In genomic region chr14:101687756-101688546, GRCh38 we compare ENCODE assay signal across 21 cellular contexts.
"Had no signal": no experiment of that assay in that cellular context is flagged by ENCODE, and none has a peak within 500 bp of the region (broad histone marks: within the 10 kb centered on the region; RNA-seq: fewer than 3 reads in every experiment).

No MANE protein-coding gene starts in this region.

- H3K4me1 ChIP-seq: colonic mucosa, gastrocnemius medialis, heart left ventricle, left lung, neural progenitor cell, tibial artery, uterus had no signal

- H3K9ac ChIP-seq: neural progenitor cell had no signal

- DNase-seq: activated CD4-positive, alpha-beta T cell treated with anti-CD3 and anti-CD28 coated beads, Interleukin-2, amount 10 ng/mL, durations not matched to agents 7 days and 5 days; activated CD8-positive, alpha-beta memory T cell treated with anti-CD3 and anti-CD28 coated beads, Interleukin-2, amount 50 U/mL, for 4 hours; activated effector memory CD4-positive, alpha-beta T cell treated with Interleukin-2 at 50 U/mL for 16 hours; activated naive CD4-positive, alpha-beta T cell treated with anti-CD3 and anti-CD28 coated beads, Interleukin-2, amount 50 U/mL, for 16 hours; activated T-cell treated with anti-CD3 and anti-CD28 coated beads, Interleukin-2, amount 50 U/mL, for 48 hours; aorta; brain microvascular endothelial cell; colonic mucosa; gastrocnemius medialis; heart left ventricle; kidney; left lung; naive B cell; stimulated activated CD4-positive, alpha-beta T cell treated with anti-CD3 and anti-CD28 coated beads, Interleukin-12 subunit alpha, Interleukin-12 subunit beta, amount 100 ng/mL, for 4 hours; stimulated activated CD4-positive, alpha-beta T cell treated with anti-CD3 and anti-CD28 coated beads, Interleukin-1b, Interleukin-23, amount 100 ng/mL, for 48 hours; stimulated activated naive CD4-positive, alpha-beta T cell treated with Interleukin-2 at 50 U/mL for 16 hours; substantia nigra; tibial artery; uterus had no signal

- H3K27me3 ChIP-seq: brain microvascular endothelial cell, colonic mucosa had no signal

- FAIRE-seq: kidney had no signal

- H2AFZ ChIP-seq: neural progenitor cell had no signal

- H3K27ac ChIP-seq: brain microvascular endothelial cell, colonic mucosa, gastrocnemius medialis, heart left ventricle, left lung, neural progenitor cell, tibial artery, uterus had no signal

- H3K36me3 ChIP-seq: brain microvascular endothelial cell, colonic mucosa, gastrocnemius medialis, heart left ventricle, left lung, neural progenitor cell, tibial artery, uterus had no signal

- H3K4me3 ChIP-seq: colonic mucosa, gastrocnemius medialis, heart left ventricle, left lung, neural progenitor cell, tibial artery, uterus had no signal

- H3K4me2 ChIP-seq: neural progenitor cell had no signal

- ATAC-seq: activated CD4-positive, CD25-positive, alpha-beta regulatory T cell treated with anti-CD3 and anti-CD28 coated beads, Interleukin-2, amount 50 U/mL, for 24 hours; gastrocnemius medialis; heart left ventricle; left lung had no signal

- H3K9me3 ChIP-seq: colonic mucosa, gastrocnemius medialis, heart left ventricle, left lung, tibial artery, uterus had no signal
